In genomic region chr3:134020135-134020680, GRCh38 we compare ENCODE assay signal across 19 cellular contexts. TPM values are rescaled to one million over a fixed set of nuclear protein-coding genes. Genes with fewer than 3 reads are reported as not detected.
DNase-seq lines count a peak whose midpoint lies in the region; ATAC-seq and TF ChIP-seq lines count a peak whose summit lies in the region.
"Had no signal": no experiment of that assay in that cellular context is flagged by ENCODE, and none has a peak within 500 bp of the region (broad histone marks: within the 10 kb centered on the region; RNA-seq: fewer than 3 reads in every experiment).

No MANE protein-coding gene starts in this region.

- no peak overlapping the region for H3K27ac Mint-ChIP-seq in activated CD8-positive, alpha-beta T cell treated with anti-CD3 and anti-CD28 coated beads, Interleukin-2, amount 10 ng/mL, durations not matched to agents 7 days and 5 days
- H3K27ac Mint-ChIP-seq in activated CD8-positive, alpha-beta T cell treated with anti-CD3 and anti-CD28 coated beads for 36 hours, result no peak overlapping the region
- peak overlapping the region; percentile 82 for H3K27ac Mint-ChIP-seq in endodermal cell
- no peak overlapping the region for H3K27ac Mint-ChIP-seq in type B pancreatic cell
- no peak overlapping the region for H3K27ac Mint-ChIP-seq in stimulated activated naive B cell treated with anti-CD40 and anti-IgM and Interleukin-4, amounts not matched to agents 10 μg/mL and 1 μg/mL and 100 μg/mL, for 72 hours
- H3K27ac Mint-ChIP-seq: CD14-positive monocyte; CD8-positive, alpha-beta T cell; GM23338 had no signal

- peaks cover 15% of the 10 kb centered on the region for H3K27me3 Mint-ChIP-seq in activated CD8-positive, alpha-beta T cell treated with anti-CD3 and anti-CD28 coated beads, Interleukin-2, amount 10 ng/mL, durations not matched to agents 7 days and 5 days (ENCODE audit: low read depth)
- peaks cover 2% of the 10 kb centered on the region for H3K27me3 Mint-ChIP-seq in activated CD8-positive, alpha-beta T cell treated with anti-CD3 and anti-CD28 coated beads for 36 hours
- no peaks in the 10 kb centered on the region for H3K27me3 Mint-ChIP-seq in endodermal cell (ENCODE audit: insufficient read depth)
- peaks cover 3% of the 10 kb centered on the region for H3K27me3 Mint-ChIP-seq in type B pancreatic cell
- H3K27me3 Mint-ChIP-seq in stimulated activated naive B cell treated with anti-CD40 and anti-IgM and Interleukin-4, amounts not matched to agents 10 μg/mL and 1 μg/mL and 100 μg/mL, for 72 hours, result peaks cover 4 to 8% of the 10 kb centered on the region in 2 donors

- H3K27me3 ChIP-seq in endodermal cell (ENCODE audit: control insufficient read depth, insufficient read depth, low read length, poor library complexity, severe bottlenecking), result no peaks in the 10 kb centered on the region

- peaks cover 6% of the 10 kb centered on the region for H3K9me3 ChIP-seq in endodermal cell (ENCODE audit: control insufficient read depth, low read length)

- H3K36me3 ChIP-seq in endodermal cell (ENCODE audit: control insufficient read depth, insufficient read depth, low read length), result peaks cover 32% of the 10 kb centered on the region

- CTCF ChIA-PET in activated CD8-positive, alpha-beta T cell treated with anti-CD3 and anti-CD28 coated beads, Interleukin-2, amount 10 ng/mL, durations not matched to agents 7 days and 5 days (lab: Charles Lee), result no interaction called here
- CTCF ChIA-PET in activated CD8-positive, alpha-beta T cell treated with anti-CD3 and anti-CD28 coated beads for 36 hours (lab: Charles Lee), result no interaction called here

- ATAC-seq in activated CD8-positive, alpha-beta T cell treated with anti-CD3 and anti-CD28 coated beads, Interleukin-2, amount 10 ng/mL, durations not matched to agents 7 days and 5 days, result no peak
- ATAC-seq in activated CD8-positive, alpha-beta T cell treated with anti-CD3 and anti-CD28 coated beads for 36 hours, result no peak
- ATAC-seq in stimulated activated naive B cell treated with anti-CD40 and anti-IgM and Interleukin-4, amounts not matched to agents 10 μg/mL and 1 μg/mL and 100 μg/mL, for 72 hours (replicated peaks), result no peak
- no peak for ATAC-seq in HG03108 (IDR thresholded peaks at IDR 0.05; ENCODE audit: unreplicated experiment)
- ATAC-seq: CD8-positive, alpha-beta T cell; GM23338 had no signal

- no peaks in the 10 kb centered on the region for H3K36me3 Mint-ChIP-seq in activated CD8-positive, alpha-beta T cell treated with anti-CD3 and anti-CD28 coated beads, Interleukin-2, amount 10 ng/mL, durations not matched to agents 7 days and 5 days (ENCODE audit: low read depth)
- H3K36me3 Mint-ChIP-seq in activated CD8-positive, alpha-beta T cell treated with anti-CD3 and anti-CD28 coated beads for 36 hours (ENCODE audit: low read depth), result no peaks in the 10 kb centered on the region
- peaks cover 39% of the 10 kb centered on the region for H3K36me3 Mint-ChIP-seq in endodermal cell (ENCODE audit: low read depth)
- H3K36me3 Mint-ChIP-seq in type B pancreatic cell, result no peaks in the 10 kb centered on the region
- no peaks in the 10 kb centered on the region for H3K36me3 Mint-ChIP-seq in stimulated activated naive B cell treated with anti-CD40 and anti-IgM and Interleukin-4, amounts not matched to agents 10 μg/mL and 1 μg/mL and 100 μg/mL, for 72 hours
- H3K36me3 Mint-ChIP-seq: CD14-positive monocyte; CD8-positive, alpha-beta T cell; IgD-negative memory B cell had no signal

- intact Hi-C loops in activated CD8-positive, alpha-beta T cell treated with anti-CD3 and anti-CD28 coated beads for 36 hours (cut with micrococcal nuclease), result no loop called here

- no peak overlapping the region for H3K27ac ChIP-seq in endodermal cell (ENCODE audit: low read depth, low read length)
- H3K27ac ChIP-seq: 22Rv1 had no signal

- WGBS in endodermal cell (ENCODE audit: insufficient coverage in 1 of 2, insufficient read length in 1 of 2), 2 experiments, result 93 to 96% methylated on average over 12 to 22 of the region's 22 CpGs

- no peaks in the 10 kb centered on the region for H3K9me3 Mint-ChIP-seq in activated CD8-positive, alpha-beta T cell treated with anti-CD3 and anti-CD28 coated beads, Interleukin-2, amount 10 ng/mL, durations not matched to agents 7 days and 5 days (ENCODE audit: insufficient read depth)
- no peaks in the 10 kb centered on the region for H3K9me3 Mint-ChIP-seq in activated CD8-positive, alpha-beta T cell treated with anti-CD3 and anti-CD28 coated beads for 36 hours
- H3K9me3 Mint-ChIP-seq in endodermal cell (no peaks in the 10 kb centered on the region), type B pancreatic cell (no peaks in the 10 kb centered on the region)
- no peaks in the 10 kb centered on the region for H3K9me3 Mint-ChIP-seq in stimulated activated naive B cell treated with anti-CD40 and anti-IgM and Interleukin-4, amounts not matched to agents 10 μg/mL and 1 μg/mL and 100 μg/mL, for 72 hours
- H3K9me3 Mint-ChIP-seq: CD8-positive, alpha-beta T cell; GM23338 had no signal

- no peaks in the 10 kb centered on the region for H3K4me1 Mint-ChIP-seq in activated CD8-positive, alpha-beta T cell treated with anti-CD3 and anti-CD28 coated beads, Interleukin-2, amount 10 ng/mL, durations not matched to agents 7 days and 5 days (ENCODE audit: low read depth)
- H3K4me1 Mint-ChIP-seq in activated CD8-positive, alpha-beta T cell treated with anti-CD3 and anti-CD28 coated beads for 36 hours (ENCODE audit: low read depth), result no peaks in the 10 kb centered on the region
- H3K4me1 Mint-ChIP-seq in endodermal cell (peaks cover 42% of the 10 kb centered on the region), type B pancreatic cell (ENCODE audit: unreplicated experiment) (peaks cover 7% of the 10 kb centered on the region)
- no peaks in the 10 kb centered on the region for H3K4me1 Mint-ChIP-seq in stimulated activated naive B cell treated with anti-CD40 and anti-IgM and Interleukin-4, amounts not matched to agents 10 μg/mL and 1 μg/mL and 100 μg/mL, for 72 hours
- H3K4me1 Mint-ChIP-seq: CD14-positive monocyte, IgD-negative memory B cell had no signal

- no peak overlapping the region for H3K4me3 ChIP-seq in endodermal cell (ENCODE audit: low read length)
- H3K4me3 ChIP-seq: GM23338 had no signal

- peak; percentile 17 for DNase-seq in activated CD8-positive, alpha-beta T cell treated with anti-CD3 and anti-CD28 coated beads, Interleukin-2, amount 10 ng/mL, durations not matched to agents 7 days and 5 days
- no peak for DNase-seq in activated CD8-positive, alpha-beta T cell treated with anti-CD3 and anti-CD28 coated beads for 36 hours
- DNase-seq in endodermal cell (no peak), mesenteric fat pad (ENCODE audit: low spot score) (peak; percentile 64), type B pancreatic cell (ENCODE audit: extremely low spot score, unreplicated experiment) (peak; percentile 54)
- no peak for DNase-seq in stimulated activated naive B cell treated with anti-CD40 and anti-IgM and Interleukin-4, amounts not matched to agents 10 μg/mL and 1 μg/mL and 100 μg/mL, for 72 hours
- DNase-seq: CD8-positive, alpha-beta T cell; COR-L47; DMS153; DMS79 treated with DMSO at 0.1 percent for 48 hours; EL; H7 had no signal

- H3K9ac ChIP-seq in endodermal cell (ENCODE audit: extremely low read depth, low read length, poor library complexity, severe bottlenecking), result no peak overlapping the region

- POLR2A ChIA-PET in activated CD8-positive, alpha-beta T cell treated with anti-CD3 and anti-CD28 coated beads, Interleukin-2, amount 10 ng/mL, durations not matched to agents 7 days and 5 days (lab: Charles Lee), result no interaction called here
- POLR2A ChIA-PET in activated CD8-positive, alpha-beta T cell treated with anti-CD3 and anti-CD28 coated beads for 36 hours (lab: Charles Lee), result no interaction called here

- TF ChIP-seq CTCF in activated CD8-positive, alpha-beta T cell treated with anti-CD3 and anti-CD28 coated beads for 36 hours (IDR thresholded peaks at IDR 0.05), result no peak
- TF ChIP-seq CTCF in endodermal cell (conservative IDR thresholded peaks at IDR 0.05) (no peak), type B pancreatic cell (conservative IDR thresholded peaks at IDR 0.05) (no peak)

- peaks cover 3% of the 10 kb centered on the region for H3K4me1 ChIP-seq in endodermal cell (ENCODE audit: control insufficient read depth, insufficient read depth, low read length)

- no peak overlapping the region for H3K4me3 Mint-ChIP-seq in activated CD8-positive, alpha-beta T cell treated with anti-CD3 and anti-CD28 coated beads, Interleukin-2, amount 10 ng/mL, durations not matched to agents 7 days and 5 days
- no peak overlapping the region for H3K4me3 Mint-ChIP-seq in activated CD8-positive, alpha-beta T cell treated with anti-CD3 and anti-CD28 coated beads for 36 hours
- H3K4me3 Mint-ChIP-seq in endodermal cell, result peak overlapping the region; percentile 22
- no peak overlapping the region for H3K4me3 Mint-ChIP-seq in type B pancreatic cell
- no peak overlapping the region for H3K4me3 Mint-ChIP-seq in stimulated activated naive B cell treated with anti-CD40 and anti-IgM and Interleukin-4, amounts not matched to agents 10 μg/mL and 1 μg/mL and 100 μg/mL, for 72 hours
- H3K4me3 Mint-ChIP-seq: CD14-positive monocyte; CD8-positive, alpha-beta T cell; GM23338 had no signal

RNA-seq across cellular contexts. Expression of gene SLCO2A1, which starts 9.5 kb away (rescaled TPM):
- total RNA-seq in activated CD8-positive, alpha-beta T cell treated with anti-CD3 and anti-CD28 coated beads, Interleukin-2, amount 10 ng/mL, durations not matched to agents 7 days and 5 days, result not detected
- not detected for total RNA-seq in activated CD8-positive, alpha-beta T cell treated with anti-CD3 and anti-CD28 coated beads for 36 hours
- total RNA-seq in endodermal cell (100 to 1,000 TPM; 126 to 134 TPM), mesenteric fat pad (40.1 TPM), type B pancreatic cell (ENCODE audit: low replicate concordance) (3.4 and 3.8 TPM in 2 replicates)
- polyA plus RNA-seq in endodermal cell (2013, experiment 1 of 2), result 10.6 TPM
- polyA plus RNA-seq in endodermal cell (2013, experiment 2 of 2), result 12.8 TPM
- total RNA-seq: A673; CD8-positive, alpha-beta T cell; HT-29 had no signal
- polyA plus RNA-seq: IgD-negative memory B cell had no signal

Comparison
In these comparisons a context has a peak if more than half of its experiments do, and no peak if none do; other contexts are left out.
1. DNase-seq: peak in activated CD8-positive, alpha-beta T cell treated with anti-CD3 and anti-CD28 coated beads, Interleukin-2, amount 10 ng/mL, durations not matched to agents 7 days and 5 days (single experiment), mesenteric fat pad (single experiment) and type B pancreatic cell (single experiment); none in activated CD8-positive, alpha-beta T cell treated with anti-CD3 and anti-CD28 coated beads for 36 hours (single experiment), endodermal cell (single experiment) and stimulated activated naive B cell treated with anti-CD40 and anti-IgM and Interleukin-4, amounts not matched to agents 10 μg/mL and 1 μg/mL and 100 μg/mL, for 72 hours (single experiment).